9 cellular contexts compared by ENCODE assay signal in genomic region chr9:91164724-91165520, GRCh38.
A peak's percentile ranks its signal among the peaks of the same experiment; 100 is the strongest.
DNase-seq lines count a peak whose midpoint lies in the region; ATAC-seq, FAIRE-seq and TF ChIP-seq lines count a peak whose summit lies in the region.
"Had no signal": no experiment of that assay in that cellular context is flagged by ENCODE, and none has a peak within 500 bp of the region (broad histone marks: within the 10 kb centered on the region; RNA-seq: fewer than 3 reads in every experiment).

No MANE protein-coding gene starts in this region.

- no peaks in the 10 kb centered on the region for H3K9me1 ChIP-seq in keratinocyte (ENCODE audit: control insufficient read depth, extremely low read depth, insufficient read depth, low read length)

- intact Hi-C loops in adrenal gland (cut with DNase I): no loop called here

- peaks cover 0 to 10% of the 10 kb centered on the region in 2 donors for H3K4me1 ChIP-seq in adrenal gland (replicated peaks in 1 of 2)
- peaks cover 39% of the 10 kb centered on the region for H3K4me1 ChIP-seq in keratinocyte (ENCODE audit: control insufficient read depth, extremely low read depth, insufficient read depth, low read length)

- no peaks in the 10 kb centered on the region for H3K79me2 ChIP-seq in keratinocyte (ENCODE audit: control insufficient read depth, insufficient read depth, low read length)

- H4K20me1 ChIP-seq in keratinocyte (ENCODE audit: control insufficient read depth, extremely low read depth, insufficient read depth, low read length): no peaks in the 10 kb centered on the region

- H3K27ac ChIP-seq in adrenal gland (peak overlapping the region in 2 of 5 donors; percentile 57 to 65), keratinocyte (ENCODE audit: control insufficient read depth, insufficient read depth, low read length) (peak overlapping the region; percentile 2)

- no peak for ATAC-seq in GM21360 (IDR thresholded peaks at IDR 0.05; ENCODE audit: unreplicated experiment)

- H3K9me3 ChIP-seq in adrenal gland (replicated peaks in 1 of 3): no peaks in the 10 kb centered on the region
- H3K9me3 ChIP-seq in keratinocyte (ENCODE audit: control insufficient read depth, low read depth, low read length): no peaks in the 10 kb centered on the region

- H3K36me3 ChIP-seq in adrenal gland (replicated peaks in 1 of 2): no peaks in the 10 kb centered on the region
- H3K36me3 ChIP-seq in keratinocyte (ENCODE audit: control insufficient read depth in 2 of 2, extremely low read depth in 1 of 2, insufficient read depth in 2 of 2, low read length in 2 of 2): no peaks in the 10 kb centered on the region

- no peaks in the 10 kb centered on the region for H3K27me3 ChIP-seq in adrenal gland
- peaks cover 8% of the 10 kb centered on the region for H3K27me3 ChIP-seq in keratinocyte (ENCODE audit: control insufficient read depth, extremely low read depth, insufficient read depth, low read length)

- no peak overlapping the region for H3K4me3 ChIP-seq in adrenal gland
- H3K4me3 ChIP-seq in keratinocyte (ENCODE audit: control insufficient read depth in 2 of 3, extremely low read depth in 1 of 3, insufficient read depth in 2 of 3, low read depth in 1 of 3, low read length in 3 of 3): peak overlapping the region in 1 of 3 experiments; percentile 13

- TF ChIP-seq POLR2A in adrenal gland (IDR thresholded peaks at IDR 0.05): peak in 1 of 2 donors; percentile 22

- peak; percentile 91 for DNase-seq in NK-92 treated with Interleukin-12 subunit alpha and Interleukin-12 subunit beta, amount 100 ng/mL, for 24 hours (lab: John Stamatoyannopoulos, UW)
- DNase-seq in NK-92 (lab: John Stamatoyannopoulos, UW; ENCODE audit: unreplicated experiment) (no peak), SW480 (ENCODE audit: low spot score) (peak; percentile 91), adrenal gland (peak; percentile 60 to 93 (median 88)), keratinocyte (ENCODE audit: low read depth, low spot score) (peak; percentile 66), NCI-H1694 (lab: John Stamatoyannopoulos, UW) (no peak)
- DNase-seq in stimulated activated CD4-positive, alpha-beta T cell treated with anti-CD3 and anti-CD28 coated beads, Interleukin-4, amount 100 ng/mL, for 48 hours (ENCODE audit: low read depth in 2 of 2): peak; percentile 65 to 82

- FAIRE-seq in keratinocyte (lab: Jason Lieb, UNC): peak; percentile 99
- FAIRE-seq: colon had no signal

- WGBS in adrenal gland, 4 donors: 54 to 73% (median 59%) methylated on average over 18 to 21 of the region's 21 CpGs

- dilution Hi-C loops in keratinocyte (cut with MboI; ENCODE audit: extremely low pct_ligation_motif_present, low sequenced_read_pairs): no loop called here

- peak overlapping the region; percentile 61 for H3K4me2 ChIP-seq in keratinocyte (ENCODE audit: control insufficient read depth, extremely low read depth, insufficient read depth, low read depth, low read length)

- H2AFZ ChIP-seq in keratinocyte (ENCODE audit: control insufficient read depth, low read length): no peak overlapping the region

- no peak for TF ChIP-seq CTCF in adrenal gland (IDR thresholded peaks at IDR 0.05)
- TF ChIP-seq CTCF in keratinocyte (optimal IDR thresholded peaks at IDR 0.05 in 1 of 3, IDR thresholded peaks at IDR 0.05 in 1 of 3, conservative IDR thresholded peaks at IDR 0.05 in 1 of 3; ENCODE audit: extremely low read depth in 1 of 3, insufficient read depth in 2 of 3, low read length in 3 of 3): no peak

- H3K9ac ChIP-seq in keratinocyte (ENCODE audit: control insufficient read depth, extremely low read depth, insufficient read depth, low read length): peak overlapping the region; percentile 46

Comparison
In these comparisons a context has a peak if more than half of its experiments do, and no peak if none do; other contexts are left out.
1. DNase-seq: peak in NK-92 treated with Interleukin-12 subunit alpha and Interleukin-12 subunit beta, amount 100 ng/mL, for 24 hours (single experiment), SW480 (single experiment), adrenal gland (7 of 7), keratinocyte (single experiment) and stimulated activated CD4-positive, alpha-beta T cell treated with anti-CD3 and anti-CD28 coated beads, Interleukin-4, amount 100 ng/mL, for 48 hours (2 of 2); none in NK-92 (single experiment) and NCI-H1694 (single experiment).